ENCODE assay signal across 1 cellular context in the genomic region with DNA sequence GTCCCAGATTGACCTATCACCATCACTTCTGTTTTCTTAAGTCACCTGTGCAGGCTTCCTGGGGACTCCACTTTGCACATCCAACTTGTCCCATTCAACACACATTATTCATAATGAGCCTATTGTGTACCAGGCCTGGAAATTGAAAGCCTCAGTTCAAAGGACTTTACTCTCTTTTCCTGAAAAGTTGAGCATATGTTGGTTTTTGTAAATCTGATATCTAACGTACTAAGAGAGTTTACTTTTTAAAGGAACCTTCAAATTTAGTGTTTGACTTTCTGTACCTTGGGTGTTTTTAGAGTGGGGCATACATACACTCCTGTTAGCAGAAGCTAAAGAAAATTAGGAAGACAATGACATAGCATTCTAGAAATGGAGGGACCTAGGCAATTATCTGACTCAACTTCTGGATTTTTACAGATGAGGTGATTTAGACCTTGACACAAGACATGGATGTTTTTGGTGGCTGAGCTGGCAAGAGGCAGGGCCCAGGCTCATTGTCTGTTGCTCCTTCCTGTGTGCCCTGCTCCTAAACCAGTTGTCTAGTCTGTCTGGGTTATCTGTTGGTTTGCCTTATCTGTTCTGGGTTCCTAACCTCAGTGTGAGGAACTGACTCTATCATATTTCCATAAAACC.
A peak's percentile ranks its signal among the peaks of the same experiment; 100 is the strongest.
TF ChIP-seq lines count a peak whose summit lies in the region.

No MANE protein-coding gene starts in this region.

TF ChIP-seq in HepG2, 621 proteins besides CTCF, POLR2A, EP300 and RAD21 (continued from another document and continues in another):
- TF ChIP-seq DMTF1 (CRISPR knock-in tag; IDR thresholded peaks at IDR 0.05), result no peak
- TF ChIP-seq FOXP4 (CRISPR knock-in tag; IDR thresholded peaks at IDR 0.05), result peak; percentile 63
- peak; percentile 72; the same call in 1 of the 2 replicates for TF ChIP-seq FOXJ3 (CRISPR knock-in tag; IDR thresholded peaks at IDR 0.05; ENCODE audit: borderline replicate concordance)
- no peak for TF ChIP-seq IRX3 (CRISPR knock-in tag; IDR thresholded peaks at IDR 0.05; ENCODE audit: borderline replicate concordance, low read depth)
- TF ChIP-seq, protein P1, sequence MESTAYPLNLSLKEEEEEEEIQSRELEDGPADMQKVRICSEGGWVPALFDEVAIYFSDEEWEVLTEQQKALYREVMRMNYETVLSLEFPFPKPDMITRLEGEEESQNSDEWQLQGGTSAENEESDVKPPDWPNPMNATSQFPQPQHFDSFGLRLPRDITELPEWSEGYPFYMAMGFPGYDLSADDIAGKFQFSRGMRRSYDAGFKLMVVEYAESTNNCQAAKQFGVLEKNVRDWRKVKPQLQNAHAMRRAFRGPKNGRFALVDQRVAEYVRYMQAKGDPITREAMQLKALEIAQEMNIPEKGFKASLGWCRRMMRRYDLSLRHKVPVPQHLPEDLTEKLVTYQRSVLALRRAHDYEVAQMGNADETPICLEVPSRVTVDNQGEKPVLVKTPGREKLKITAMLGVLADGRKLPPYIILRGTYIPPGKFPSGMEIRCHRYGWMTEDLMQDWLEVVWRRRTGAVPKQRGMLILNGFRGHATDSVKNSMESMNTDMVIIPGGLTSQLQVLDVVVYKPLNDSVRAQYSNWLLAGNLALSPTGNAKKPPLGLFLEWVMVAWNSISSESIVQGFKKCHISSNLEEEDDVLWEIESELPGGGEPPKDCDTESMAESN (CRISPR knock-in tag; conservative IDR thresholded peaks at IDR 0.05), result 0 out of 2 replicates have a peak, but pooled peaks have one; percentile 39
- peak; percentile 80; the same call in 1 of the 2 replicates for TF ChIP-seq EHMT2 (IDR thresholded peaks at IDR 0.05; ENCODE audit: borderline replicate concordance, low read depth, low read length)
- 0 out of 2 replicates have a peak, but pooled peaks have one; percentile 51 for TF ChIP-seq POGZ (CRISPR knock-in tag; IDR thresholded peaks at IDR 0.05)
- TF ChIP-seq HNF4A (CRISPR knock-in tag; IDR thresholded peaks at IDR 0.05), result peak; percentile 81
- TF ChIP-seq NCOA2 (CRISPR knock-in tag; IDR thresholded peaks at IDR 0.05), result peak; percentile 70
- TF ChIP-seq ZNF12 (CRISPR knock-in tag; IDR thresholded peaks at IDR 0.05), result 0 out of 2 replicates have a peak, but pooled peaks have one; percentile 20
- TF ChIP-seq HMG20A (CRISPR knock-in tag; IDR thresholded peaks at IDR 0.05; ENCODE audit: borderline replicate concordance), result peak; percentile 54; the same call in 1 of the 2 replicates
- TF ChIP-seq SNAI1 (CRISPR knock-in tag; IDR thresholded peaks at IDR 0.05; ENCODE audit: borderline replicate concordance), result no peak
- peak; percentile 44 for TF ChIP-seq HNF1A (IDR thresholded peaks at IDR 0.05; ENCODE audit: low read depth)
- peak; percentile 44; the same call in 1 of the 2 replicates for TF ChIP-seq HNF1A (CRISPR knock-in tag; IDR thresholded peaks at IDR 0.05; ENCODE audit: borderline replicate concordance)
- TF ChIP-seq SSRP1 (CRISPR knock-in tag; IDR thresholded peaks at IDR 0.05), result no peak
- TF ChIP-seq DDIT3 (CRISPR knock-in tag; IDR thresholded peaks at IDR 0.05), result no peak
- TF ChIP-seq, protein P2, sequence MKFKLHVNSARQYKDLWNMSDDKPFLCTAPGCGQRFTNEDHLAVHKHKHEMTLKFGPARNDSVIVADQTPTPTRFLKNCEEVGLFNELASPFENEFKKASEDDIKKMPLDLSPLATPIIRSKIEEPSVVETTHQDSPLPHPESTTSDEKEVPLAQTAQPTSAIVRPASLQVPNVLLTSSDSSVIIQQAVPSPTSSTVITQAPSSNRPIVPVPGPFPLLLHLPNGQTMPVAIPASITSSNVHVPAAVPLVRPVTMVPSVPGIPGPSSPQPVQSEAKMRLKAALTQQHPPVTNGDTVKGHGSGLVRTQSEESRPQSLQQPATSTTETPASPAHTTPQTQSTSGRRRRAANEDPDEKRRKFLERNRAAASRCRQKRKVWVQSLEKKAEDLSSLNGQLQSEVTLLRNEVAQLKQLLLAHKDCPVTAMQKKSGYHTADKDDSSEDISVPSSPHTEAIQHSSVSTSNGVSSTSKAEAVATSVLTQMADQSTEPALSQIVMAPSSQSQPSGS (CRISPR knock-in tag; IDR thresholded peaks at IDR 0.05), result no peak
- TF ChIP-seq RBAK (CRISPR knock-in tag; IDR thresholded peaks at IDR 0.05), result no peak
- no peak for TF ChIP-seq KDM4B (CRISPR knock-in tag; IDR thresholded peaks at IDR 0.05)
- no peak for TF ChIP-seq IKZF4 (CRISPR knock-in tag; IDR thresholded peaks at IDR 0.05; ENCODE audit: borderline replicate concordance, low read depth, not compliant biosample characterization)
- TF ChIP-seq TCF7 (IDR thresholded peaks at IDR 0.05; ENCODE audit: low read depth), result peak; percentile 44
- no peak for TF ChIP-seq PRDM15 (CRISPR knock-in tag; IDR thresholded peaks at IDR 0.05)
- TF ChIP-seq ZNF619 (CRISPR knock-in tag; IDR thresholded peaks at IDR 0.05), result no peak
- TF ChIP-seq, protein P3, sequence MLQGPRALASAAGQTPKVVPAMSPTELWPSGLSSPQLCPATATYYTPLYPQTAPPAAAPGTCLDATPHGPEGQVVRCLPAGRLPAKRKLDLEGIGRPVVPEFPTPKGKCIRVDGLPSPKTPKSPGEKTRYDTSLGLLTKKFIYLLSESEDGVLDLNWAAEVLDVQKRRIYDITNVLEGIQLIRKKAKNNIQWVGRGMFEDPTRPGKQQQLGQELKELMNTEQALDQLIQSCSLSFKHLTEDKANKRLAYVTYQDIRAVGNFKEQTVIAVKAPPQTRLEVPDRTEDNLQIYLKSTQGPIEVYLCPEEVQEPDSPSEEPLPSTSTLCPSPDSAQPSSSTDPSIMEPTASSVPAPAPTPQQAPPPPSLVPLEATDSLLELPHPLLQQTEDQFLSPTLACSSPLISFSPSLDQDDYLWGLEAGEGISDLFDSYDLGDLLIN (CRISPR knock-in tag; IDR thresholded peaks at IDR 0.05; ENCODE audit: borderline replicate concordance), result no peak
- TF ChIP-seq HOXD1 (CRISPR knock-in tag; IDR thresholded peaks at IDR 0.05), result 0 out of 2 replicates have a peak, but pooled peaks have one; percentile 23
- TF ChIP-seq NFIC (IDR thresholded peaks at IDR 0.05; ENCODE audit: low read length), result peak; percentile 58; the same call in 1 of the 2 replicates
- TF ChIP-seq, protein P4, sequence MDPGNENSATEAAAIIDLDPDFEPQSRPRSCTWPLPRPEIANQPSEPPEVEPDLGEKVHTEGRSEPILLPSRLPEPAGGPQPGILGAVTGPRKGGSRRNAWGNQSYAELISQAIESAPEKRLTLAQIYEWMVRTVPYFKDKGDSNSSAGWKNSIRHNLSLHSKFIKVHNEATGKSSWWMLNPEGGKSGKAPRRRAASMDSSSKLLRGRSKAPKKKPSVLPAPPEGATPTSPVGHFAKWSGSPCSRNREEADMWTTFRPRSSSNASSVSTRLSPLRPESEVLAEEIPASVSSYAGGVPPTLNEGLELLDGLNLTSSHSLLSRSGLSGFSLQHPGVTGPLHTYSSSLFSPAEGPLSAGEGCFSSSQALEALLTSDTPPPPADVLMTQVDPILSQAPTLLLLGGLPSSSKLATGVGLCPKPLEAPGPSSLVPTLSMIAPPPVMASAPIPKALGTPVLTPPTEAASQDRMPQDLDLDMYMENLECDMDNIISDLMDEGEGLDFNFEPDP (CRISPR knock-in tag; conservative IDR thresholded peaks at IDR 0.05), result no peak
- TF ChIP-seq TFAP4 (IDR thresholded peaks at IDR 0.05; ENCODE audit: borderline replicate concordance, low read depth), result peak; percentile 73; the same call in 1 of the 2 replicates
- no peak for TF ChIP-seq MLLT10 (CRISPR knock-in tag; IDR thresholded peaks at IDR 0.05)
- TF ChIP-seq ZBTB38 (CRISPR knock-in tag; IDR thresholded peaks at IDR 0.05), result no peak
